Comparison of ENCODE assay signal across 25 cellular contexts in the genomic region with DNA sequence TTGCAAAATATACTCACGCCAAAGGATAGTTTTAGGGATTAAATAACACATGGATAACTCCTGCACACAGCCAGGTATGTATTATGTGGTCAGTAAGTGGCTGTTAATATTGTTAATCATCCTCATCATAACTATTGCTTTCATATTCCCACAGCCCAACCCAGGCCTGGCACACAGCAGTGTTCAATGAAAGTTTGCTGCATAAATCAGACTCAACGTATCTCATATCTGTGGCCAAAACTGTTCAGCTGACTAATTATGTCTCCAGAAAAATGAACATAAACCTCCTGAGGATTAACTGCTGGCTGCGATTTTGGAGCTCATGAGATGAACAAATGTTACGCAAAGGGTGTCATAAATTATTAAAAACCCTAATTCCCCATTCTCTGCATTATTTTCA. TPM values are rescaled to one million over a fixed set of nuclear protein-coding genes. Genes with fewer than 3 reads are reported as not detected.
"Had no signal": no experiment of that assay in that cellular context is flagged by ENCODE, and none has a peak within 500 bp of the region (broad histone marks: within the 10 kb centered on the region; RNA-seq: fewer than 3 reads in every experiment).

No MANE protein-coding gene starts in this region.

- H3K9me3 ChIP-seq: colonic mucosa, mucosa of descending colon, neutrophil, right lobe of liver, spleen, thoracic aorta, tibial nerve, upper lobe of left lung had no signal

- DNase-seq: colonic mucosa; effector CD8-positive, alpha-beta T cell; endodermal cell; mesenchymal stem cell; naive B cell; right lobe of liver; spleen; stimulated activated CD4-positive, alpha-beta T cell treated with anti-CD3 and anti-CD28 coated beads, Interleukin-4, amount 100 ng/mL, for 4 hours; stimulated activated naive CD8-positive, alpha-beta T cell treated with anti-CD3 and anti-CD28 coated beads, Interleukin-15, Interleukin-2, amounts not matched to agents 100 U/mL and 50 U/mL, for 24 hours; substantia nigra; upper lobe of left lung had no signal

- H3K4me1 ChIP-seq: colonic mucosa, parathyroid adenoma, right lobe of liver, spleen had no signal

- H2AFZ ChIP-seq: parathyroid adenoma had no signal

- H3K27me3 ChIP-seq: colonic mucosa, neutrophil, right lobe of liver, tibial nerve, upper lobe of left lung had no signal

- H3K4me3 ChIP-seq: colonic mucosa, lung, mucosa of descending colon, right lobe of liver, skin epidermis, spleen, thoracic aorta, tibial nerve, upper lobe of left lung had no signal

- H3K36me3 ChIP-seq: colonic mucosa, neutrophil, right lobe of liver, spleen, thoracic aorta, tibial nerve had no signal

- H3K9ac ChIP-seq: parathyroid adenoma had no signal

- H3K79me2 ChIP-seq: parathyroid adenoma had no signal

- H3K27ac ChIP-seq: colonic mucosa, epithelial cell of prostate, neutrophil, parathyroid adenoma, right lobe of liver, skin epidermis, spleen, thoracic aorta, tibial nerve had no signal

RNA-seq across cellular contexts. Expression of gene ABCC8, which starts 17.4 kb away (rescaled TPM):
- total RNA-seq: chondrocyte; esophagus mucosa; fibroblast of lung; mesothelial cell of epicardium; natural killer cell treated with Interleukin-12 subunit alpha and Interleukin-12 subunit beta and Interleukin-15 and Interleukin-18, amount 100 ng/mL, for 72 hours had no signal
- polyA plus RNA-seq: fibroblast of lung, keratinocyte had no signal
